ENCODE assay signal across 13 cellular contexts in genomic region chr5:148729182-148729581, GRCh38.
DNase-seq lines count a peak whose midpoint lies in the region; ATAC-seq and TF ChIP-seq lines count a peak whose summit lies in the region.
"Had no signal": no experiment of that assay in that cellular context is flagged by ENCODE, and none has a peak within 500 bp of the region (broad histone marks: within the 10 kb centered on the region; RNA-seq: fewer than 3 reads in every experiment).

No MANE protein-coding gene starts in this region.

- POLR2A ChIA-PET in AG04449 (lab: Yijun Ruan, JAX), result no interaction called here
- POLR2A ChIA-PET in RWPE1 (lab: Yijun Ruan, JAX; ENCODE audit: low non-redundant PET), result no interaction called here

- peak; percentile 20 for TF ChIP-seq CTCF in AG04449 (IDR thresholded peaks at IDR 0.05; ENCODE audit: insufficient read depth, low read length, missing control alignments)
- peak; percentile 14 for TF ChIP-seq CTCF in HFF-Myc (IDR thresholded peaks at IDR 0.05; ENCODE audit: low read depth, low read length, missing control alignments)
- 0 out of 2 replicates have a peak, but pooled peaks have one; percentile 22 for TF ChIP-seq CTCF in RWPE1 (conservative IDR thresholded peaks at IDR 0.05; ENCODE audit: low read depth)
- TF ChIP-seq CTCF in gastroesophageal sphincter (IDR thresholded peaks at IDR 0.05), result no peak

- no peak for TF ChIP-seq POLR2A in gastroesophageal sphincter (IDR thresholded peaks at IDR 0.05)

- H3K4me3 ChIP-seq in AG04449 (ENCODE audit: low read depth, low read length), result no peak overlapping the region
- no peak overlapping the region for H3K4me3 ChIP-seq in HFF-Myc (replicated peaks; ENCODE audit: low read depth, low read length)
- H3K4me3 ChIP-seq in gastroesophageal sphincter, result no peak overlapping the region

- no peak for ATAC-seq in gastroesophageal sphincter
- no peak for ATAC-seq in HG03442 (IDR thresholded peaks at IDR 0.05; ENCODE audit: unreplicated experiment)
- ATAC-seq: natural killer cell had no signal

- DNase-seq in AG04449 (ENCODE audit: low read depth, low spot score) (no peak), HFF-Myc (ENCODE audit: extremely low read depth, low read depth) (no peak), RWPE1 (ENCODE audit: low spot score) (peak; percentile 16), iris pigment epithelial cell (ENCODE audit: low read depth) (peak; percentile 8), SHP77 treated with DMSO at 0.1 percent for 48 hours (lab: John Stamatoyannopoulos, UW) (no peak), AML-193 (lab: John Stamatoyannopoulos, UW) (no peak)
- DNase-seq: activated CD4-positive, CD25-positive, alpha-beta regulatory T cell; Calu3; cortex of kidney; natural killer cell; stimulated activated CD4-positive, alpha-beta T cell treated with anti-CD3 and anti-CD28 coated beads, Interleukin-4, amount 100 ng/mL, for 24 hours had no signal

- peaks cover 0 to 16% (median 5%) of the 10 kb centered on the region in 3 donors for H3K4me1 ChIP-seq in gastroesophageal sphincter

- H3K27me3 ChIP-seq in gastroesophageal sphincter, result no peaks in the 10 kb centered on the region

- H3K36me3 ChIP-seq in gastroesophageal sphincter, result no peaks in the 10 kb centered on the region

- H3K27ac ChIP-seq in RWPE1 (no peak overlapping the region), gastroesophageal sphincter (no peak overlapping the region)

- CTCF ChIA-PET in AG04449 (lab: Yijun Ruan, JAX) (interaction anchor here (1.0 to 21.2 kb wide), 12 partner anchors 9 to 871 kb away, joined by 3 to 911 read pairs (median 34); no protein-coding TSS in a partner anchor), RWPE1 (lab: Yijun Ruan, JAX) (interaction anchor here (0.6 to 2.2 kb wide), 3 partner anchors 286 to 347 kb away, joined by 4 to 68 read pairs (median 5); no protein-coding TSS in a partner anchor)

- no peaks in the 10 kb centered on the region for H3K9me3 ChIP-seq in gastroesophageal sphincter

- TF ChIP-seq EP300 in gastroesophageal sphincter (IDR thresholded peaks at IDR 0.05), result no peak

Comparison
In these comparisons a context has a peak if more than half of its experiments do, and no peak if none do; other contexts are left out.
1. DNase-seq: peak in RWPE1 (single experiment) and iris pigment epithelial cell (single experiment); none in AG04449 (single experiment), HFF-Myc (single experiment), SHP77 treated with DMSO at 0.1 percent for 48 hours (single experiment) and AML-193 (0 of 2).
2. CTCF ChIP-seq: peak in AG04449 (single experiment), HFF-Myc (single experiment) and RWPE1 (single experiment); none in gastroesophageal sphincter (0 of 4).